ENCODE assay signal across 14 cellular contexts in genomic region chr6:16619777-16620176, GRCh38.
"Had no signal": no experiment of that assay in that cellular context is flagged by ENCODE, and none has a peak within 500 bp of the region (broad histone marks: within the 10 kb centered on the region; RNA-seq: fewer than 3 reads in every experiment).

No MANE protein-coding gene starts in this region.

- H3K9me3 Mint-ChIP-seq: activated naive CD4-positive, alpha-beta T cell treated with anti-CD3 and anti-CD28 coated beads, Interleukin-2, amount 10 ng/mL, durations not matched to agents 7 days and 5 days; endodermal cell; nephron had no signal

- DNase-seq: activated CD4-positive, CD25-positive, alpha-beta regulatory T cell treated with anti-CD3 and anti-CD28 coated beads, Interleukin-2, amount 50 U/mL, for 72 hours; activated CD8-positive, alpha-beta memory T cell treated with anti-CD3 and anti-CD28 coated beads, Interleukin-2, amount 50 U/mL, for 48 hours; activated naive CD4-positive, alpha-beta T cell treated with anti-CD3 and anti-CD28 coated beads, Interleukin-2, amount 10 ng/mL, durations not matched to agents 7 days and 5 days; adrenal gland; endodermal cell; gastrocnemius medialis; heart right ventricle; nucleus accumbens; posterior cingulate gyrus; stimulated activated CD4-positive, alpha-beta T cell treated with anti-CD3 and anti-CD28 coated beads, Interleukin-4, amount 100 ng/mL, for 24 hours; stimulated activated naive CD4-positive, alpha-beta T cell treated with Interleukin-2 at 50 U/mL for 16 hours; substantia nigra; SW 1271 had no signal

- ATAC-seq: heart right ventricle had no signal

- H3K27ac Mint-ChIP-seq: activated naive CD4-positive, alpha-beta T cell treated with anti-CD3 and anti-CD28 coated beads, Interleukin-2, amount 10 ng/mL, durations not matched to agents 7 days and 5 days; endodermal cell had no signal

- H3K4me1 Mint-ChIP-seq: endodermal cell had no signal

- H3K27me3 Mint-ChIP-seq: activated naive CD4-positive, alpha-beta T cell treated with anti-CD3 and anti-CD28 coated beads, Interleukin-2, amount 10 ng/mL, durations not matched to agents 7 days and 5 days had no signal

- H3K4me3 Mint-ChIP-seq: activated naive CD4-positive, alpha-beta T cell treated with anti-CD3 and anti-CD28 coated beads, Interleukin-2, amount 10 ng/mL, durations not matched to agents 7 days and 5 days; endodermal cell; nephron had no signal
